9 cellular contexts compared by ENCODE assay signal in the genomic region with DNA sequence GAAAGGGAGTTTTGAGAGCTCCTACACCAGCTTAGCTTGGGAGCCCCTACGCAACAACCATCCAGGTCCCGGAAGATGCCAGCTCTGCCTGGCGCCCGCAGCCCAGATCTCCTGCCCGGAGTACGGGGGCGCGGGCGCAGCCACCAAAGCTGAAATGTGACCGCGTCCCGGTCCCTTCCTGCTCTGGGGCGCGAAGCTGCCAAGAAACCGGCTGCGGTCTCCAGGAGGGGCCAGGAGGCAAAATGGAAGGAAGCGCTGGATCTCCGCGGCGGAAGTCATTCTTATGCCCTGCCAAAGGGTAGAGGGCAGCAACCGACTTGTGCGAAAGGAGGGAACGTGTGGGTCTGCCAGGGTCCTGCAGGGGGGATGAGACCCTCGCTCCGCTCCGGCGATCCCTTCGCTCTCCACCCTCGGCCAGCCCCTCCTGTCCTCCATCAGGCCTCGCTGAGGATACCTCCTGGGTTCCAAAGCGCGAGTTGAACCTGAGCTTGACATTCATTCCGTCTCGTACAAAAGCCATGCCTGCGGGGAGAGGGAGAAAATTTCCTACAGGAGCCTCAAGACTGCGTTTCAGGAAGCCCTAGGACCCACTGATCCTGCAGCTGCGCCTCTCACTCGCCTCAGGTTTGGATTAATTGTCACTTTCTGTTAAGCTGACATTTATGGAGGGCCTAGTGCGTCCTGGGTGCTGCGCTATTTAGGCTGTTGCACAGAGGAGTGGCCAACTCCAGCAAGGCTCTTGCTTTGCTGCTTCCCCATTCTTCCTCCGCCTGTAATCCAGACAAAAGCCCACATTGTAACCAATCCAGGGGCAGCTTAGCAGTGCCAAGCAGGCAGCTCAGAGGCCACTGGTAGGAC.
DNase-seq lines count a peak whose midpoint lies in the region; ATAC-seq, FAIRE-seq and TF ChIP-seq lines count a peak whose summit lies in the region.
"Had no signal": no experiment of that assay in that cellular context is flagged by ENCODE, and none has a peak within 500 bp of the region (broad histone marks: within the 10 kb centered on the region; RNA-seq: fewer than 3 reads in every experiment).

No MANE protein-coding gene starts in this region.

- DNase-seq in NCI-H524 (lab: John Stamatoyannopoulos, UW) = peak; percentile 52 to 83
- no peak for DNase-seq in NCI-H524 treated with DMSO at 0.1 percent for 48 hours (lab: John Stamatoyannopoulos, UW)
- DNase-seq in H54 (ENCODE audit: insufficient read length, low spot score) = peak; percentile 28
- peak; percentile 37 to 39 for DNase-seq in NCI-H1930 (lab: John Stamatoyannopoulos, UW)
- DNase-seq in adrenal gland = peak; percentile 16 to 72 (median 48)
- peak; percentile 70 for DNase-seq in left ventricle myocardium superior
- peak; percentile 32 to 61 for DNase-seq in gastrocnemius medialis
- no peak for DNase-seq in RKO (ENCODE audit: low spot score)

- in situ Hi-C loops in gastrocnemius medialis (cut with MboI; ENCODE audit: low sequenced_read_pairs in 4 of 4) = loop anchor here in 3 of 4 donors (10.0 kb wide), 1 partner anchor 304 kb away; no protein-coding TSS in a partner anchor

- TF ChIP-seq POLR2A in H54 (IDR thresholded peaks at IDR 0.05; ENCODE audit: low read depth, low read length) (peak; percentile 44; the same call in 1 of the 2 replicates), adrenal gland (IDR thresholded peaks at IDR 0.05) (peak; percentile 13 to 58), gastrocnemius medialis (IDR thresholded peaks at IDR 0.05) (peak in 1 of 2 donors; percentile 13)

- peak; percentile 93 for FAIRE-seq in H54 (lab: Jason Lieb, UNC)

- intact Hi-C loops in adrenal gland (cut with DNase I) (loop anchor here (10.0 kb wide), 1 partner anchor 314 kb away; no protein-coding TSS in a partner anchor), left ventricle myocardium superior (cut with micrococcal nuclease) (loop anchor here (10.0 kb wide), 1 partner anchor 304 kb away; no protein-coding TSS in a partner anchor), gastrocnemius medialis (cut with DNase I; ENCODE audit: low total_unique reads) (no loop called here)

- H3K27me3 ChIP-seq in adrenal gland (no peaks in the 10 kb centered on the region), gastrocnemius medialis (no peaks in the 10 kb centered on the region)

- TF ChIP-seq CTCF in adrenal gland (IDR thresholded peaks at IDR 0.05) (no peak), gastrocnemius medialis (IDR thresholded peaks at IDR 0.05 in 4 of 5, conservative IDR thresholded peaks at IDR 0.05 in 1 of 5) (no peak)

- WGBS in adrenal gland, 4 donors = 3 to 5% (median 4%) methylated on average over 15 to 41 of the region's 41 CpGs

- H3K9me3 ChIP-seq in adrenal gland (replicated peaks in 1 of 3) (no peaks in the 10 kb centered on the region), gastrocnemius medialis (no peaks in the 10 kb centered on the region)

- peak overlapping the region in 3 of 5 donors; percentile 57 to 80 (median 80) for H3K27ac ChIP-seq in adrenal gland
- H3K27ac ChIP-seq in gastrocnemius medialis = peak overlapping the region; percentile 36 to 77 (median 64)
- H3K27ac ChIP-seq: C4-2B had no signal

- H3K36me3 ChIP-seq in adrenal gland (replicated peaks in 1 of 2) (no peaks in the 10 kb centered on the region), gastrocnemius medialis (no peaks in the 10 kb centered on the region)

- ATAC-seq in left ventricle myocardium superior (peak; percentile 98), gastrocnemius medialis (peak; percentile 65 to 90)

- peak overlapping the region; percentile 18 to 67 (median 26) for H3K4me3 ChIP-seq in adrenal gland
- peak overlapping the region; percentile 53 to 81 (median 70) for H3K4me3 ChIP-seq in gastrocnemius medialis

- no peaks in the 10 kb centered on the region for H3K4me1 ChIP-seq in adrenal gland (replicated peaks in 1 of 2)
- H3K4me1 ChIP-seq in gastrocnemius medialis = peaks cover 4 to 7% of the 10 kb centered on the region in 2 donors

Comparison
In these comparisons a context has a peak if more than half of its experiments do, and no peak if none do; other contexts are left out.
1. DNase-seq: peak in NCI-H524 (2 of 2), H54 (single experiment), NCI-H1930 (2 of 2), adrenal gland (7 of 7), left ventricle myocardium superior (single experiment) and gastrocnemius medialis (2 of 2); none in NCI-H524 treated with DMSO at 0.1 percent for 48 hours (single experiment) and RKO (single experiment).